20 cellular contexts compared by ENCODE assay signal in genomic region chr18:62863629-62864028, GRCh38.
DNase-seq lines count a peak whose midpoint lies in the region; ATAC-seq, FAIRE-seq and TF ChIP-seq lines count a peak whose summit lies in the region.
"Had no signal": no experiment of that assay in that cellular context is flagged by ENCODE, and none has a peak within 500 bp of the region (broad histone marks: within the 10 kb centered on the region; RNA-seq: fewer than 3 reads in every experiment).

No MANE protein-coding gene starts in this region.

- no peaks in the 10 kb centered on the region for H3K9me3 ChIP-seq in mesenchymal stem cell (ENCODE audit: control insufficient read depth, low read length)
- H3K9me3 ChIP-seq: BLaER1, gastroesophageal sphincter, psoas muscle, tibial nerve had no signal

- no peak overlapping the region for H3K23ac ChIP-seq in mesenchymal stem cell (ENCODE audit: low read length in 2 of 2)

- WGBS in mesenchymal stem cell = 43% methylated on average over 2 of the region's 3 CpGs

- peaks cover 2% of the 10 kb centered on the region for H3K79me1 ChIP-seq in mesenchymal stem cell (replicated peaks; ENCODE audit: low read length, poor library complexity, severe bottlenecking)

- no peak overlapping the region for H3K9ac ChIP-seq in mesenchymal stem cell (ENCODE audit: low read length)
- H3K9ac ChIP-seq: BLaER1 had no signal

- no peak overlapping the region for H3K27ac ChIP-seq in mesenchymal stem cell (ENCODE audit: low read length, poor library complexity, severe bottlenecking)
- H3K27ac ChIP-seq: BLaER1, gastroesophageal sphincter, HL-60, psoas muscle, tibial nerve had no signal

- no peak for TF ChIP-seq CTCF in astrocyte of the spinal cord (IDR thresholded peaks at IDR 0.05; ENCODE audit: low read depth, low read length)

- no peaks in the 10 kb centered on the region for H3K36me3 ChIP-seq in mesenchymal stem cell (ENCODE audit: control insufficient read depth in 1 of 2, insufficient read depth in 2 of 2, low read depth in 1 of 2, low read length in 2 of 2)

- H3K27me3 ChIP-seq in mesenchymal stem cell (ENCODE audit: control insufficient read depth in 1 of 2, insufficient read depth in 1 of 2, low read length in 2 of 2) = no peaks in the 10 kb centered on the region
- H3K27me3 ChIP-seq: BLaER1, gastroesophageal sphincter, tibial nerve had no signal

- H3K18ac ChIP-seq in mesenchymal stem cell (ENCODE audit: low read depth in 1 of 2, low read length in 2 of 2) = no peak overlapping the region

- H2AK5ac ChIP-seq in mesenchymal stem cell (ENCODE audit: low read length, severe bottlenecking) = no peak overlapping the region

- in situ Hi-C loops in astrocyte of the spinal cord (cut with HindIII; ENCODE audit: low sequenced_read_pairs) = no loop called here

- no peak for ATAC-seq in HG03045 (IDR thresholded peaks at IDR 0.05; ENCODE audit: unreplicated experiment)
- ATAC-seq: activated CD8-positive, alpha-beta T cell treated with anti-CD3 and anti-CD28 coated beads, Interleukin-2, amount 10 ng/mL, durations not matched to agents 7 days and 5 days; gastroesophageal sphincter; psoas muscle had no signal

- no peak for TF ChIP-seq POLR2A in H54 (IDR thresholded peaks at IDR 0.05; ENCODE audit: low read depth, low read length)

- DNase-seq in H54 (ENCODE audit: insufficient read length, low spot score) (no peak), OCI-M1 (lab: John Stamatoyannopoulos, UW) (peak; percentile 86), astrocyte of the spinal cord (ENCODE audit: low read depth, low spot score) (peak; percentile 50), mesenchymal stem cell (peak; percentile 17), NK-92 (lab: John Stamatoyannopoulos, UW; ENCODE audit: unreplicated experiment) (no peak), NCI-H2196 treated with DMSO at 0.1 percent for 48 hours (lab: John Stamatoyannopoulos, UW; ENCODE audit: unreplicated experiment) (no peak)
- no peak for DNase-seq in activated T-cell treated with anti-CD3 and anti-CD28 coated beads, Interleukin-2, amount 50 U/mL, for 48 hours
- DNase-seq: activated CD8-positive, alpha-beta T cell treated with anti-CD3 and anti-CD28 coated beads, Interleukin-2, amount 10 ng/mL, durations not matched to agents 7 days and 5 days; DMS153; endodermal cell; NCI-H1436 treated with DMSO at 0.1 percent for 48 hours; NCI-H345; nephron progenitor cell; psoas muscle had no signal

- no peak overlapping the region for H3K4ac ChIP-seq in mesenchymal stem cell (ENCODE audit: low read depth in 1 of 2, low read length in 2 of 2)

- H2BK120ac ChIP-seq in mesenchymal stem cell (ENCODE audit: low read depth, low read length) = no peak overlapping the region

- FAIRE-seq in H54 (lab: Jason Lieb, UNC) = peak; percentile 94
- FAIRE-seq: TTC549 had no signal

- H4K91ac ChIP-seq in mesenchymal stem cell (ENCODE audit: low read length) = no peak overlapping the region

- H3K14ac ChIP-seq in mesenchymal stem cell (ENCODE audit: low read length in 2 of 2) = no peak overlapping the region

- no peak overlapping the region for H2BK12ac ChIP-seq in mesenchymal stem cell (ENCODE audit: low read length in 2 of 2)

- no peak overlapping the region for H2AFZ ChIP-seq in mesenchymal stem cell (ENCODE audit: low read depth, low read length)

- H2BK15ac ChIP-seq in mesenchymal stem cell (ENCODE audit: low read depth, poor library complexity, severe bottlenecking) = no peak overlapping the region

- no peak overlapping the region for H4K8ac ChIP-seq in mesenchymal stem cell (ENCODE audit: low read length)

- H3K4me1 ChIP-seq in mesenchymal stem cell (ENCODE audit: control insufficient read depth, insufficient read depth, low read depth, low read length) = no peaks in the 10 kb centered on the region
- H3K4me1 ChIP-seq: psoas muscle had no signal

- H3K4me3 ChIP-seq in astrocyte of the spinal cord (ENCODE audit: low read depth, low read length) = no peak overlapping the region
- no peak overlapping the region for H3K4me3 ChIP-seq in mesenchymal stem cell (ENCODE audit: insufficient read depth in 1 of 2, low read depth in 1 of 2, low read length in 2 of 2)
- H3K4me3 ChIP-seq: BLaER1, gastroesophageal sphincter, psoas muscle, tibial nerve had no signal

- no peak overlapping the region for H2BK5ac ChIP-seq in mesenchymal stem cell (ENCODE audit: low read depth, low read length, poor library complexity, severe bottlenecking)

- H3K4me2 ChIP-seq in mesenchymal stem cell (ENCODE audit: low read length, poor library complexity, severe bottlenecking) = no peak overlapping the region
- H3K4me2 ChIP-seq: BLaER1 had no signal

Comparison
In these comparisons a context has a peak if more than half of its experiments do, and no peak if none do; other contexts are left out.
1. DNase-seq: peak in OCI-M1 (single experiment), astrocyte of the spinal cord (single experiment) and mesenchymal stem cell (single experiment); none in H54 (single experiment), NK-92 (single experiment), NCI-H2196 treated with DMSO at 0.1 percent for 48 hours (single experiment) and activated T-cell treated with anti-CD3 and anti-CD28 coated beads, Interleukin-2, amount 50 U/mL, for 48 hours (0 of 2).